Comparison of ENCODE assay signal across 21 cellular contexts in the genomic region with DNA sequence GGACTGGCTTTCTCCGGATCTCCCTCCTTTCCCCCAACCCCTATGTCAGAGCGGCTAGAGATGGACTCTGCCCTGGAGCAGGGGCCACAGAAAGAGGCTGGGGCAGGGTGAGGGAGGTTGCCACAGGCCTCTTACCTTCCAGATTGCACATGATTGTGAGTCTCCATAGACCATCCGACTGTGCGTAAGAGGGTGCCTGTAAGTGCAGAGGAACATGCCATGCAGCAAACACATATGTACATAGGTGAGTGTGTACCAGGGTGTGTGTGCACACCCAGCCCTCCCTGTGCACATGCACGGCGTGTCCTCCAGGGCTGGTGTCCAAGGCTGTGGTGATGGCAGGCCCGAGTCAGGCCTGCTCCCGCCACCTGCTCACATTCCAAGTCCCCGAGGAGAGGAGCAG. TPM values are rescaled to one million over a fixed set of nuclear protein-coding genes. Genes with fewer than 3 reads are reported as not detected.
DNase-seq lines count a peak whose midpoint lies in the region; ATAC-seq, FAIRE-seq and TF ChIP-seq lines count a peak whose summit lies in the region.
"Had no signal": no experiment of that assay in that cellular context is flagged by ENCODE, and none has a peak within 500 bp of the region (broad histone marks: within the 10 kb centered on the region; RNA-seq: fewer than 3 reads in every experiment).

No MANE protein-coding gene starts in this region.

- TF ChIP-seq EP300 in HepG2 (IDR thresholded peaks at IDR 0.05; ENCODE audit: low read depth in 2 of 2, low read length in 2 of 2) (peak in 1 of 2 experiments; percentile 45; a peak in 1 of 4 replicates), HepG2 (CRISPR knock-in tag; IDR thresholded peaks at IDR 0.05; ENCODE audit: borderline replicate concordance) (peak; percentile 29; the same call in 1 of the 2 replicates)

- H3K27me3 ChIP-seq in body of pancreas (no peaks in the 10 kb centered on the region), HepG2 (ENCODE audit: control insufficient read depth in 1 of 2, insufficient read depth in 2 of 2, low read length in 2 of 2) (no peaks in the 10 kb centered on the region), small intestine (ENCODE audit: control insufficient read depth in 2 of 2, insufficient read depth in 2 of 2, low read length in 2 of 2) (no peaks in the 10 kb centered on the region)

- TF ChIP-seq CTCF in body of pancreas (IDR thresholded peaks at IDR 0.05) (no peak), HepG2 (CRISPR knock-in tag; IDR thresholded peaks at IDR 0.05) (no peak; the same call in 1 of the 2 replicates), RWPE1 (conservative IDR thresholded peaks at IDR 0.05; ENCODE audit: low read depth) (no peak)

- POLR2A ChIA-PET in HepG2 (lab: Yijun Ruan, JAX): no interaction called here
- POLR2A ChIA-PET in T-cell (lab: Charles Lee): no interaction called here
- POLR2A ChIA-PET in RWPE1 (lab: Yijun Ruan, JAX; ENCODE audit: low non-redundant PET): no interaction called here

- H3K4me3 Mint-ChIP-seq in T-cell: no peak overlapping the region
- H3K4me3 Mint-ChIP-seq: activated CD8-positive, alpha-beta memory T cell treated with anti-CD3 and anti-CD28 coated beads, Interleukin-2, amount 10 ng/mL, durations not matched to agents 7 days and 5 days; activated naive CD4-positive, alpha-beta T cell treated with anti-CD3 and anti-CD28 coated beads, Interleukin-2, amount 50 U/mL, for 24 hours; CD8-positive, alpha-beta memory T cell; HFFc6; T-helper 1 cell treated with Interleukin-12 subunit alpha and Interleukin-12 subunit beta and Interleukin-4 antibody, amounts not matched to agents 30 μg/mL and 1 μg/mL, for 36 hours had no signal

- 66 to 73% methylated on average over 9 of the region's 9 CpGs for WGBS in body of pancreas, 2 donors
- 23% methylated on average over 6 of the region's 9 CpGs for WGBS in HepG2 (ENCODE audit: low lambda C conversion rate)
- WGBS in small intestine, 3 donors: 15 to 67% (median 41%) methylated on average over 9 of the region's 9 CpGs

- ATAC-seq in body of pancreas (no peak), HepG2 (peak; percentile 83), T-cell (replicated peaks in 1 of 4) (no peak), HG03135 (IDR thresholded peaks at IDR 0.05; ENCODE audit: unreplicated experiment) (no peak)
- ATAC-seq: activated CD8-positive, alpha-beta memory T cell treated with anti-CD3 and anti-CD28 coated beads, Interleukin-2, amount 10 ng/mL, durations not matched to agents 7 days and 5 days had no signal

- H3K79me2 ChIP-seq in HepG2 (ENCODE audit: insufficient read depth, low read length): no peaks in the 10 kb centered on the region

- FAIRE-seq in HepG2 (lab: Jason Lieb, UNC) (peak; percentile 70), small intestine (lab: Jason Lieb, UNC) (no peak)
- FAIRE-seq: bronchial epithelial cell, keratinocyte had no signal

- TF ChIP-seq POLR2A in body of pancreas (IDR thresholded peaks at IDR 0.05) (no peak), HepG2 (IDR thresholded peaks at IDR 0.05; ENCODE audit: insufficient read depth in 1 of 2, low read depth in 2 of 2, low read length in 2 of 2) (peak in 1 of 2 experiments; percentile 46; a peak in 2 of 4 replicates)

- H3K36me3 Mint-ChIP-seq in T-cell: no peaks in the 10 kb centered on the region
- H3K36me3 Mint-ChIP-seq: activated CD8-positive, alpha-beta memory T cell treated with anti-CD3 and anti-CD28 coated beads, Interleukin-2, amount 10 ng/mL, durations not matched to agents 7 days and 5 days; activated naive CD4-positive, alpha-beta T cell treated with anti-CD3 and anti-CD28 coated beads, Interleukin-2, amount 50 U/mL, for 24 hours; CD8-positive, alpha-beta memory T cell had no signal

- H3K36me3 ChIP-seq in body of pancreas (replicated peaks in 1 of 2; ENCODE audit: insufficient read depth in 1 of 2, low read depth in 2 of 2) (no peaks in the 10 kb centered on the region), HepG2 (replicated peaks in 1 of 2; ENCODE audit: control insufficient read depth in 1 of 2, insufficient read depth in 2 of 2, low read length in 2 of 2) (peaks cover 2 to 3% of the 10 kb centered on the region in 2 experiments; a peak in 3 of 5 replicates), small intestine (ENCODE audit: control insufficient read depth in 2 of 2, insufficient read depth in 2 of 2, low read length in 2 of 2) (no peaks in the 10 kb centered on the region)

- H3K4me3 ChIP-seq in body of pancreas (no peak overlapping the region), HepG2 (replicated peaks in 1 of 3; ENCODE audit: insufficient read depth in 1 of 3, low read depth in 2 of 3, low read length in 3 of 3) (peak overlapping the region in 1 of 3 experiments; percentile 46; a peak in 1 of 6 replicates), small intestine (ENCODE audit: low read depth in 1 of 2, low read length in 2 of 2) (no peak overlapping the region)

- no peak overlapping the region for H3K27ac Mint-ChIP-seq in T-cell
- H3K27ac Mint-ChIP-seq: activated CD8-positive, alpha-beta memory T cell treated with anti-CD3 and anti-CD28 coated beads, Interleukin-2, amount 10 ng/mL, durations not matched to agents 7 days and 5 days; activated naive CD4-positive, alpha-beta T cell treated with anti-CD3 and anti-CD28 coated beads, Interleukin-2, amount 50 U/mL, for 24 hours; HFFc6; progenitor cell of endocrine pancreas; T-helper 1 cell treated with Interleukin-12 subunit alpha and Interleukin-12 subunit beta and Interleukin-4 antibody, amounts not matched to agents 30 μg/mL and 1 μg/mL, for 36 hours had no signal

- TF ChIP-seq RAD21 in HepG2 (CRISPR knock-in tag; IDR thresholded peaks at IDR 0.05): 0 out of 2 replicates have a peak, but pooled peaks have one; percentile 7

- H3K9ac ChIP-seq in HepG2 (ENCODE audit: insufficient read depth, low read depth, low read length): peak overlapping the region; percentile 26

- H3K9me3 ChIP-seq in body of pancreas (no peaks in the 10 kb centered on the region), HepG2 (ENCODE audit: low read length) (no peaks in the 10 kb centered on the region), small intestine (ENCODE audit: control insufficient read depth, low read depth) (no peaks in the 10 kb centered on the region)

- no peak overlapping the region for H3K27ac ChIP-seq in body of pancreas
- peak overlapping the region; percentile 82 for H3K27ac ChIP-seq in HepG2 (ENCODE audit: extremely low read length, insufficient read depth, low read length)
- H3K27ac ChIP-seq in small intestine (ENCODE audit: low read depth in 1 of 2, low read length in 1 of 2): no peak overlapping the region
- H3K27ac ChIP-seq in RWPE1: no peak overlapping the region

- peaks cover 80% of the 10 kb centered on the region for H3K4me1 ChIP-seq in body of pancreas
- peaks cover 71% of the 10 kb centered on the region for H3K4me1 ChIP-seq in HepG2 (ENCODE audit: insufficient read depth, low read length)
- peaks cover 0 to 13% of the 10 kb centered on the region in 2 donors for H3K4me1 ChIP-seq in small intestine (ENCODE audit: control insufficient read depth in 2 of 2, insufficient read depth in 1 of 2, low read depth in 1 of 2, low read length in 1 of 2)

- intact Hi-C loops in body of pancreas (cut with DNase I) (no loop called here), HepG2 (cut with micrococcal nuclease; ENCODE audit: unreplicated experiment) (no loop called here)

- peaks cover 0 to 6% of the 10 kb centered on the region in 2 donors for H3K27me3 Mint-ChIP-seq in T-cell
- H3K27me3 Mint-ChIP-seq: activated naive CD4-positive, alpha-beta T cell treated with anti-CD3 and anti-CD28 coated beads, Interleukin-2, amount 50 U/mL, for 24 hours had no signal

- BruUV-seq in HepG2 (replicated peaks; lab: Mats Ljungman, UMichigan): no TSS peak

- DNase-seq in activated gamma-delta T cell treated with Interleukin-2 at 50 U/mL for 16 hours (peak; percentile 2), activated gamma-delta T cell (lab: John Stamatoyannopoulos, UW) (no peak), body of pancreas (peak; percentile 2 to 16 (median 8)), HepG2 (ENCODE audit: low spot score) (peak; percentile 56), small intestine (peak; percentile 53), T-cell (no peak), RWPE1 (ENCODE audit: low spot score) (no peak)
- DNase-seq: activated CD8-positive, alpha-beta memory T cell treated with anti-CD3 and anti-CD28 coated beads, Interleukin-2, amount 10 ng/mL, durations not matched to agents 7 days and 5 days; effector memory CD4-positive, alpha-beta T cell; HFFc6; MV-4-11; NCI-H2081 treated with DMSO at 0.1 percent for 48 hours; NCI-H82 had no signal

- in situ Hi-C loops in HepG2 (cut with HindIII; ENCODE audit: extremely low pct_ligation_motif_present, low pct_unique_long_range_greater_than_20kb): no loop called here

- H4K20me1 ChIP-seq in HepG2 (ENCODE audit: insufficient read depth, low read length): no peaks in the 10 kb centered on the region

- H2AFZ ChIP-seq in HepG2 (ENCODE audit: low read length): no peak overlapping the region

- H3K4me2 ChIP-seq in HepG2 (ENCODE audit: low read depth, low read length): peak overlapping the region; percentile 75

- H3K9me3 Mint-ChIP-seq in T-cell: no peaks in the 10 kb centered on the region
- H3K9me3 Mint-ChIP-seq: activated naive CD4-positive, alpha-beta T cell treated with anti-CD3 and anti-CD28 coated beads, Interleukin-2, amount 50 U/mL, for 24 hours; CD8-positive, alpha-beta memory T cell; HFFc6; T-helper 1 cell treated with Interleukin-12 subunit alpha and Interleukin-12 subunit beta and Interleukin-4 antibody, amounts not matched to agents 30 μg/mL and 1 μg/mL, for 36 hours had no signal

- no peaks in the 10 kb centered on the region for H3K4me1 Mint-ChIP-seq in T-cell
- H3K4me1 Mint-ChIP-seq: activated CD8-positive, alpha-beta memory T cell treated with anti-CD3 and anti-CD28 coated beads, Interleukin-2, amount 10 ng/mL, durations not matched to agents 7 days and 5 days; activated naive CD4-positive, alpha-beta T cell treated with anti-CD3 and anti-CD28 coated beads, Interleukin-2, amount 50 U/mL, for 24 hours; CD8-positive, alpha-beta memory T cell had no signal

- CTCF ChIA-PET in HepG2 (lab: Yijun Ruan, JAX; ENCODE audit: low intra/inter-chr PET ratio, low total read pairs): no interaction called here
- CTCF ChIA-PET in T-cell (lab: Charles Lee): no interaction called here
- CTCF ChIA-PET in RWPE1 (lab: Yijun Ruan, JAX): no interaction called here

RNA-seq across cellular contexts. Expression of a gene that starts 28.3 kb away (rescaled TPM):
- total RNA-seq in body of pancreas (10 to 100 TPM in 1 of 2 donors, 1 to 10 TPM in 1; 8.0 to 16.2 TPM), HepG2 (2016; rRNA removed; fragmentation: Illumina TruSeq; extraction: Trizol) (7.2 and 9.6 TPM in 2 replicates), T-cell (1 to 10 TPM in 4 of 5 donors, under 1 TPM in 1; 0.95 to 4.2 (median 1.6) TPM)
- 1.9 and 2.5 TPM in 2 replicates for total RNA-seq in HepG2 (2016; cell fraction: cytosol; rRNA removed; fragmentation: Illumina TruSeq; extraction: Trizol; ENCODE audit: low read depth)
- total RNA-seq in HepG2 (2016; cell fraction: insoluble cytoplasmic fraction; rRNA removed; fragmentation: Illumina TruSeq; extraction: Trizol): 5.6 and 8.3 TPM in 2 replicates
- 7.5 TPM in 2 replicates for total RNA-seq in HepG2 (2016; cell fraction: membrane; rRNA removed; fragmentation: Illumina TruSeq; extraction: Trizol)
- total RNA-seq in HepG2 (2016; cell fraction: nucleus; rRNA removed; fragmentation: Illumina TruSeq; extraction: Trizol): 7.0 and 7.5 TPM in 2 replicates
- polyA plus RNA-seq in HepG2 (2011; rRNA removed) (2.7 and 3.7 TPM in 2 replicates), small intestine (1 to 10 TPM; 1.6 to 7.5 (median 3.4) TPM)
- 2.0 and 3.0 TPM in 2 replicates for polyA plus RNA-seq in HepG2 (2011; cell fraction: cytosol; rRNA removed)
- polyA plus RNA-seq in HepG2 (2011; cell fraction: nucleus; rRNA removed): 3.8 and 4.7 TPM in 2 replicates
- 2.5 and 2.9 TPM in 2 replicates for polyA plus RNA-seq in HepG2 (2012)
- polyA plus RNA-seq in HepG2 (2016; cell fraction: cytosol; fragmentation: Illumina TruSeq; extraction: Trizol; ENCODE audit: low read depth): 2.5 and 2.6 TPM in 2 replicates
- 9.4 and 11.8 TPM in 2 replicates for polyA plus RNA-seq in HepG2 (2016; cell fraction: insoluble cytoplasmic fraction; fragmentation: Illumina TruSeq; extraction: Trizol; ENCODE audit: low read depth)
- polyA plus RNA-seq in HepG2 (2016; cell fraction: membrane; fragmentation: Illumina TruSeq; extraction: Trizol; ENCODE audit: low read depth): 8.4 and 9.5 TPM in 2 replicates
- 9.3 and 9.9 TPM in 2 replicates for polyA plus RNA-seq in HepG2 (2016; cell fraction: nucleus; fragmentation: Illumina TruSeq; extraction: Trizol; ENCODE audit: insufficient read depth, low read depth)
- polyA minus RNA-seq in HepG2 (2011; rRNA and poly(A)+ RNA removed; ENCODE audit: low replicate concordance): 2.9 and 8.9 TPM in 2 replicates
- polyA minus RNA-seq in HepG2 (2011; cell fraction: cytosol; rRNA and poly(A)+ RNA removed): 3.6 and 4.0 TPM in 2 replicates
- polyA minus RNA-seq in HepG2 (2011; cell fraction: nucleus; rRNA and poly(A)+ RNA removed): 7.9 and 8.2 TPM in 2 replicates
- total RNA-seq: bronchial epithelial cell, fibroblast of lung had no signal

Comparison
In these comparisons a context has a peak if more than half of its experiments do, and no peak if none do; other contexts are left out.
1. DNase-seq: peak in activated gamma-delta T cell treated with Interleukin-2 at 50 U/mL for 16 hours (single experiment), body of pancreas (4 of 4), HepG2 (single experiment) and small intestine (single experiment); none in activated gamma-delta T cell (single experiment), T-cell (0 of 34) and RWPE1 (single experiment).